32 cellular contexts compared by ENCODE assay signal in the genomic region with DNA sequence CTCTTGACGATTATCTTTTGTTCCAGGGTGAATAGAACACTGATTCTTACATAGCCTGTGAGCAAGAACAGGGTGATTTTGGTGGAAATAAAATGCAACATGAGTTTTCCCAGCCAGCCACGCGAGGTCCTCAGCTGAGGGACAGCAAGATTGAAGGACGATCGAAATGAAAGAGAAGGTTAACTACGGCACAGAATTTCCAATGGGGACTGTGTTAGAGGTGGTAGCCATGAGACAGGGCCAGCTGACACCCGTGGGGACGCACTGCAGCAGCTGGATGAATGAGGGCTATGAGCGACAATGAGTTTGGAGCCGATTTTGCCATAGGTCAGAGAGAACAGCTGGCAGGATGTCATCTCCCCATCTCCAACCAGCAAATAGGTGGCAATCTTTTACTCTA.
DNase-seq lines count a peak whose midpoint lies in the region; ATAC-seq lines count a peak whose summit lies in the region.
"Had no signal": no experiment of that assay in that cellular context is flagged by ENCODE, and none has a peak within 500 bp of the region (broad histone marks: within the 10 kb centered on the region; RNA-seq: fewer than 3 reads in every experiment).

No MANE protein-coding gene starts in this region.

- H3K36me3 ChIP-seq in endocrine pancreas (ENCODE audit: control insufficient read depth, insufficient read depth, low read length): no peaks in the 10 kb centered on the region
- H3K36me3 ChIP-seq: adrenal gland, BLaER1, brain microvascular endothelial cell had no signal

- H3K27me3 Mint-ChIP-seq in activated T-cell treated with anti-CD3 and anti-CD28 coated beads, Interleukin-2, amount 50 U/mL, for 24 hours: peaks cover 13% of the 10 kb centered on the region

- H3K9ac ChIP-seq in endocrine pancreas (ENCODE audit: control insufficient read depth, insufficient read depth, low read length): no peak overlapping the region
- H3K9ac ChIP-seq: BLaER1, parathyroid adenoma had no signal

- in situ Hi-C loops in G401 (cut with HindIII; ENCODE audit: low sequenced_read_pairs): no loop called here

- H3K4me1 ChIP-seq in endocrine pancreas (ENCODE audit: control insufficient read depth, insufficient read depth, low read length): no peaks in the 10 kb centered on the region
- H3K4me1 ChIP-seq: adrenal gland, BLaER1, Caco-2, parathyroid adenoma had no signal

- H3K9me3 ChIP-seq in endocrine pancreas (ENCODE audit: control insufficient read depth, low read length): no peaks in the 10 kb centered on the region
- H3K9me3 ChIP-seq: adrenal gland, Caco-2 had no signal

- no peaks in the 10 kb centered on the region for H3K27me3 ChIP-seq in endocrine pancreas (ENCODE audit: control insufficient read depth, insufficient read depth, low read length)
- H3K27me3 ChIP-seq: adrenal gland, BLaER1, brain microvascular endothelial cell had no signal

- no peak overlapping the region for H3K4me3 Mint-ChIP-seq in activated T-cell treated with anti-CD3 and anti-CD28 coated beads, Interleukin-2, amount 50 U/mL, for 24 hours
- H3K4me3 Mint-ChIP-seq: activated CD8-positive, alpha-beta T cell treated with anti-CD3 and anti-CD28 coated beads for 36 hours had no signal

- intact Hi-C loops in sciatic nerve (cut with DNase I): no loop called here

- ATAC-seq in sciatic nerve (peak; percentile 33), GM19452 (IDR thresholded peaks at IDR 0.05; ENCODE audit: unreplicated experiment) (no peak)
- ATAC-seq: activated CD4-positive, CD25-positive, alpha-beta regulatory T cell treated with anti-CD3 and anti-CD28 coated beads, Interleukin-2, amount 50 U/mL, for 24 hours; activated CD8-positive, alpha-beta T cell treated with anti-CD3 and anti-CD28 coated beads for 36 hours; foreskin keratinocyte; HepG2; left lobe of liver had no signal

- DNase-seq in G401 (ENCODE audit: low spot score) (peak; percentile 8), RPMI8226 (peak; percentile 11), sciatic nerve (ENCODE audit: low spot score) (no peak)
- no peak for DNase-seq in activated naive CD4-positive, alpha-beta T cell (lab: John Stamatoyannopoulos, UW)
- no peak for DNase-seq in activated T-cell treated with anti-CD3 and anti-CD28 coated beads, Interleukin-2, amount 50 U/mL, for 24 hours
- DNase-seq in activated CD8-positive, alpha-beta memory T cell treated with anti-CD3 and anti-CD28 coated beads, Interleukin-2, amount 50 U/mL, for 48 hours: no peak
- DNase-seq: ACHN; activated CD8-positive, alpha-beta T cell treated with anti-CD3 and anti-CD28 coated beads for 36 hours; activated gamma-delta T cell treated with Interleukin-2 at 50 U/mL for 16 hours; adrenal gland; brain microvascular endothelial cell; Caco-2; DMS79 treated with DMSO at 0.1 percent for 48 hours; effector memory CD4-positive, alpha-beta T cell; foreskin keratinocyte; H7; NCI-H1092; NCI-H1930; NCI-H226; NCI-H748 treated with DMSO at 0.1 percent for 48 hours; stimulated activated CD4-positive, alpha-beta T cell treated with anti-CD3 and anti-CD28 coated beads, Interleukin-1b, Interleukin-23, amount 100 ng/mL, for 48 hours; SW 1271; T1000 had no signal

- H3K36me3 Mint-ChIP-seq in activated T-cell treated with anti-CD3 and anti-CD28 coated beads, Interleukin-2, amount 50 U/mL, for 24 hours (ENCODE audit: low read depth): no peaks in the 10 kb centered on the region

- peak overlapping the region; percentile 19 for H3K4me3 ChIP-seq in endocrine pancreas (ENCODE audit: control insufficient read depth, insufficient read depth, low read length)
- H3K4me3 ChIP-seq: adrenal gland, BLaER1, hepatocyte, skin epidermis had no signal

- no peaks in the 10 kb centered on the region for H3K9me3 Mint-ChIP-seq in activated T-cell treated with anti-CD3 and anti-CD28 coated beads, Interleukin-2, amount 50 U/mL, for 24 hours
- H3K9me3 Mint-ChIP-seq: activated CD8-positive, alpha-beta T cell treated with anti-CD3 and anti-CD28 coated beads for 36 hours had no signal

- H3K27ac Mint-ChIP-seq in activated T-cell treated with anti-CD3 and anti-CD28 coated beads, Interleukin-2, amount 50 U/mL, for 24 hours: no peak overlapping the region
- H3K27ac Mint-ChIP-seq: activated CD8-positive, alpha-beta T cell treated with anti-CD3 and anti-CD28 coated beads for 36 hours had no signal

- no peaks in the 10 kb centered on the region for H3K4me1 Mint-ChIP-seq in activated T-cell treated with anti-CD3 and anti-CD28 coated beads, Interleukin-2, amount 50 U/mL, for 24 hours (ENCODE audit: low read depth)

Comparison
In these comparisons a context has a peak if more than half of its experiments do, and no peak if none do; other contexts are left out.
1. DNase-seq: peak in G401 (single experiment) and RPMI8226 (single experiment); none in sciatic nerve (single experiment), activated naive CD4-positive, alpha-beta T cell (0 of 4), activated T-cell treated with anti-CD3 and anti-CD28 coated beads, Interleukin-2, amount 50 U/mL, for 24 hours (single experiment) and activated CD8-positive, alpha-beta memory T cell treated with anti-CD3 and anti-CD28 coated beads, Interleukin-2, amount 50 U/mL, for 48 hours (single experiment).